ENCODE assay signal across 7 cellular contexts in genomic region chr9:122930541-122930932, GRCh38. TPM values are rescaled to one million over a fixed set of nuclear protein-coding genes. Genes with fewer than 3 reads are reported as not detected.
DNase-seq lines count a peak whose midpoint lies in the region; ATAC-seq, FAIRE-seq and TF ChIP-seq lines count a peak whose summit lies in the region.
"Had no signal": no experiment of that assay in that cellular context is flagged by ENCODE, and none has a peak within 500 bp of the region (broad histone marks: within the 10 kb centered on the region; RNA-seq: fewer than 3 reads in every experiment).

No MANE protein-coding gene starts in this region.

- 46 to 53% methylated on average over 4 of the region's 4 CpGs for WGBS in pancreas, 2 donors

- peak overlapping the region in 1 of 4 donors; percentile 70 for H3K27ac ChIP-seq in pancreas

- TF ChIP-seq CTCF in GM12875 (IDR thresholded peaks at IDR 0.05; ENCODE audit: borderline replicate concordance, insufficient read depth, low read depth, low read length) (no peak), choroid plexus epithelial cell (conservative IDR thresholded peaks at IDR 0.05; ENCODE audit: low read depth, low read length) (no peak), pancreas (IDR thresholded peaks at IDR 0.05) (no peak)

- H3K4me1 ChIP-seq in pancreas, result peaks cover 0 to 26% (median 22%) of the 10 kb centered on the region in 3 donors

- H3K9me3 ChIP-seq in pancreas, result no peaks in the 10 kb centered on the region

- no peaks in the 10 kb centered on the region for H3K36me3 ChIP-seq in pancreas

- H3K4me3 ChIP-seq in GM12875 (ENCODE audit: low read depth, low read length) (peak overlapping the region; percentile 59), choroid plexus epithelial cell (ENCODE audit: low read depth, low read length) (peak overlapping the region; percentile 82), pancreas (peak overlapping the region; percentile 72 to 96 (median 82))

- no peak for FAIRE-seq in pancreas (lab: Jason Lieb, UNC)

- DNase-seq in choroid plexus epithelial cell (ENCODE audit: low read depth) (no peak), pancreas (no peak), islet precursor cell (no peak)
- DNase-seq in activated CD8-positive, alpha-beta memory T cell treated with anti-CD3 and anti-CD28 coated beads, Interleukin-2, amount 50 U/mL, for 48 hours, result no peak
- DNase-seq: activated CD4-positive, alpha-beta T cell treated with anti-CD3 and anti-CD28 coated beads for 48 hours had no signal

- intact Hi-C loops in pancreas (cut with DNase I), result no loop called here

- ATAC-seq in pancreas (no peak), GM18858 (IDR thresholded peaks at IDR 0.05; ENCODE audit: unreplicated experiment) (no peak)

- H3K27me3 ChIP-seq in pancreas, result no peaks in the 10 kb centered on the region

RNA-seq across cellular contexts. Expression of gene ZBTB26, which starts 0.8 kb away (rescaled TPM):
- 1 to 10 TPM; 2.3 to 5.3 (median 3.1) TPM for total RNA-seq in pancreas
- polyA plus RNA-seq in pancreas, result 1 to 10 TPM; 1.5 to 3.5 TPM

RNA-seq across cellular contexts. Expression of gene RABGAP1, which starts 10.3 kb away (rescaled TPM):
- total RNA-seq in pancreas, result 10 to 100 TPM; 19.4 to 35.2 (median 20.6) TPM
- polyA plus RNA-seq in pancreas, result 10 to 100 TPM in 1 of 2 donors, 1 to 10 TPM in 1; 7.6 to 11.7 TPM

RNA-seq across cellular contexts. Expression of gene ZBTB6, which starts 17.4 kb away (rescaled TPM):
- 1 to 10 TPM; 2.2 to 5.3 (median 3.2) TPM for total RNA-seq in pancreas
- polyA plus RNA-seq in pancreas, result 1 to 10 TPM in 1 of 2 donors, under 1 TPM in 1; 0.87 to 3.4 TPM

RNA-seq across cellular contexts. Expression of gene RC3H2, which starts 25.4 kb away (rescaled TPM):
- 10 to 100 TPM; 10.9 to 18.7 (median 12.9) TPM for total RNA-seq in pancreas
- 1 to 10 TPM; 4.1 to 5.4 TPM for polyA plus RNA-seq in pancreas
